ENCODE assay signal across 16 cellular contexts in the genomic region with DNA sequence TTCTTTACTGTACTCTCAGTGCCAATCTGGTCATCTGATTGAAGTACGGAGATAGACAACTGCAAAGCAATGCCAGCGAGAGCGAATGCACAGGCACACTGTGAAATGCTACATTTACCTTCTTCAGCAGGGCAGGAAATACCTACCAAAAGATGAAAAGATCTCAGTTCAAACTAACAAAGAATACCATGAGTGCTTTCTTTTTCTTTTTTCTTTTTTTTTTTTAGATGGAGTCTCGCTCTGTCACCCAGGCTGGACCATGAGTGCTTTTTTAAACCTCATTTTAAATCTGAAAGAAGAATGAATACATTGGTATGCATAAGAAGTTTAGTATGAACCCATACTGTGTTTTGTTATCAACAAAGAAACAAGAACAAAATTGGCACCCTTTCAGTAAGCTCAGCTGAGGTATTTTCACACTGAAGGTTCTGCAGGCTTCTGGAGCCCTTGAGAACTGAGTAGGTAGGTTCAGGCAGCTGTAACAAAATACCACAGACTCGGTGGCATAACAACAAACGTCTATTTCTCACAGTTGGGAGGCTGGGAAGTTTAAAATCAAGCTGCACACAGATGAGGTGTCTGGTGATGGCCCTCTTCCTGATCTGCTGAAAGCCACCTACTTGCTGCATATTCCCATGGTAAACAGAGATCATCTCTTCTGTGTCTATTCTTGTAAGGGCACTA. TPM values are rescaled to one million over a fixed set of nuclear protein-coding genes. Genes with fewer than 3 reads are reported as not detected.
DNase-seq lines count a peak whose midpoint lies in the region; ATAC-seq and TF ChIP-seq lines count a peak whose summit lies in the region.
"Had no signal": no experiment of that assay in that cellular context is flagged by ENCODE, and none has a peak within 500 bp of the region (broad histone marks: within the 10 kb centered on the region; RNA-seq: fewer than 3 reads in every experiment).

No MANE protein-coding gene starts in this region.

- peaks cover 3% of the 10 kb centered on the region for H3K36me3 Mint-ChIP-seq in CD8-positive, alpha-beta T cell
- H3K36me3 Mint-ChIP-seq in GM23338 (ENCODE audit: low read depth), result no peaks in the 10 kb centered on the region
- peaks cover 3% of the 10 kb centered on the region for H3K36me3 Mint-ChIP-seq in activated T-helper 1 cell treated with anti-CD3 and anti-CD28 coated beads, Interleukin-12 subunit alpha, Interleukin-12 subunit beta, Interleukin-2, Interleukin-4 antibody, amounts not matched to agents 30 ng/mL and 10 ng/mL and 1 ng/mL, durations not matched to agents 14 hours and 24 hours and 36 hours (ENCODE audit: low read depth)

- no TSS peak for BruUV-seq in A673 (replicated peaks; lab: Mats Ljungman, UMichigan)

- peak overlapping the region; percentile 78 for H3K4me3 Mint-ChIP-seq in CD8-positive, alpha-beta T cell
- no peak overlapping the region for H3K4me3 Mint-ChIP-seq in GM23338
- peak overlapping the region; percentile 57 for H3K4me3 Mint-ChIP-seq in activated T-helper 1 cell treated with anti-CD3 and anti-CD28 coated beads, Interleukin-12 subunit alpha, Interleukin-12 subunit beta, Interleukin-2, Interleukin-4 antibody, amounts not matched to agents 30 ng/mL and 10 ng/mL and 1 ng/mL, durations not matched to agents 14 hours and 24 hours and 36 hours

- POLR2A ChIA-PET in CD8-positive, alpha-beta T cell (lab: Charles Lee), result interaction anchor here (1.2 to 15.1 kb wide), 4 partner anchors 11 to 181 kb away, joined by 3 to 430 read pairs (median 10); a partner anchor contains a TSS
- POLR2A ChIA-PET in A673 (lab: Charles Lee; ENCODE audit: low non-redundant PET), result no interaction called here

- peaks cover 4% of the 10 kb centered on the region for H3K9me3 Mint-ChIP-seq in CD8-positive, alpha-beta T cell
- H3K9me3 Mint-ChIP-seq in GM23338, result no peaks in the 10 kb centered on the region
- no peaks in the 10 kb centered on the region for H3K9me3 Mint-ChIP-seq in activated T-helper 1 cell treated with anti-CD3 and anti-CD28 coated beads, Interleukin-12 subunit alpha, Interleukin-12 subunit beta, Interleukin-2, Interleukin-4 antibody, amounts not matched to agents 30 ng/mL and 10 ng/mL and 1 ng/mL, durations not matched to agents 14 hours and 24 hours and 36 hours

- H3K4me2 ChIP-seq in GM23338, result no peak overlapping the region

- H3K27ac ChIP-seq in CD8-positive, alpha-beta T cell (ENCODE audit: low read depth, low read length), result peak overlapping the region; percentile 48
- H3K27ac ChIP-seq in GM23338 (ENCODE audit: low read depth) (no peak overlapping the region), A673 (ENCODE audit: low read depth, low read length, poor library complexity, severe bottlenecking) (no peak overlapping the region)
- H3K27ac ChIP-seq: HL-60, sigmoid colon had no signal

- no peak for TF ChIP-seq CTCF in CD8-positive, alpha-beta T cell (IDR thresholded peaks at IDR 0.05)
- TF ChIP-seq CTCF in GM23338 (conservative IDR thresholded peaks at IDR 0.05; ENCODE audit: low read depth in 2 of 2), result no peak
- TF ChIP-seq CTCF in A673 (conservative IDR thresholded peaks at IDR 0.05; ENCODE audit: low read depth, low read length), result no peak

- no peaks in the 10 kb centered on the region for H3K27me3 ChIP-seq in CD8-positive, alpha-beta T cell (ENCODE audit: insufficient read depth, low read length)
- no peaks in the 10 kb centered on the region for H3K27me3 ChIP-seq in GM23338 (ENCODE audit: insufficient read depth)
- peaks cover 35% of the 10 kb centered on the region for H3K27me3 ChIP-seq in A673 (replicated peaks; ENCODE audit: insufficient read depth, low read depth, low read length, poor library complexity)
- H3K27me3 ChIP-seq: sigmoid colon had no signal

- ATAC-seq in CD8-positive, alpha-beta T cell, result peak; percentile 56
- no peak for ATAC-seq in GM23338
- ATAC-seq in HG03439 (IDR thresholded peaks at IDR 0.05; ENCODE audit: unreplicated experiment), result no peak
- ATAC-seq: left lobe of liver had no signal

- peak overlapping the region; percentile 4 for H2AFZ ChIP-seq in GM23338

- H3K4me1 ChIP-seq in CD8-positive, alpha-beta T cell (ENCODE audit: insufficient read depth, low read length), result peaks cover 95% of the 10 kb centered on the region
- peaks cover 16% of the 10 kb centered on the region for H3K4me1 ChIP-seq in GM23338 (ENCODE audit: insufficient read depth)
- no peaks in the 10 kb centered on the region for H3K4me1 ChIP-seq in A673 (ENCODE audit: insufficient read depth, low read length, poor library complexity, severe bottlenecking)

- H3K79me2 ChIP-seq in GM23338 (replicated peaks; ENCODE audit: insufficient read depth), result no peaks in the 10 kb centered on the region

- CTCF ChIA-PET in CD8-positive, alpha-beta T cell (lab: Charles Lee), result interaction anchor here (0.8 to 16.6 kb wide), 15 partner anchors 9 to 195 kb away, joined by 3 to 429 read pairs (median 5); a partner anchor contains a TSS
- CTCF ChIA-PET in A673 (lab: Charles Lee), result no interaction called here

- no peaks in the 10 kb centered on the region for H3K27me3 Mint-ChIP-seq in CD8-positive, alpha-beta T cell (ENCODE audit: low read depth)
- H3K27me3 Mint-ChIP-seq in GM23338 (ENCODE audit: insufficient read depth, low read depth, poor library complexity), result peaks cover 12% of the 10 kb centered on the region
- no peaks in the 10 kb centered on the region for H3K27me3 Mint-ChIP-seq in activated T-helper 1 cell treated with anti-CD3 and anti-CD28 coated beads, Interleukin-12 subunit alpha, Interleukin-12 subunit beta, Interleukin-2, Interleukin-4 antibody, amounts not matched to agents 30 ng/mL and 10 ng/mL and 1 ng/mL, durations not matched to agents 14 hours and 24 hours and 36 hours (ENCODE audit: insufficient read depth)

- H3K36me3 ChIP-seq in CD8-positive, alpha-beta T cell (ENCODE audit: insufficient read depth, low read length), result no peaks in the 10 kb centered on the region
- H3K36me3 ChIP-seq in GM23338 (ENCODE audit: insufficient read depth), result no peaks in the 10 kb centered on the region
- no peaks in the 10 kb centered on the region for H3K36me3 ChIP-seq in A673 (ENCODE audit: insufficient read depth, low read length, poor library complexity, severe bottlenecking)
- H3K36me3 ChIP-seq: sigmoid colon had no signal

- peak overlapping the region; percentile 89 for H3K27ac Mint-ChIP-seq in CD8-positive, alpha-beta T cell
- no peak overlapping the region for H3K27ac Mint-ChIP-seq in GM23338
- H3K27ac Mint-ChIP-seq in activated T-helper 1 cell treated with anti-CD3 and anti-CD28 coated beads, Interleukin-12 subunit alpha, Interleukin-12 subunit beta, Interleukin-2, Interleukin-4 antibody, amounts not matched to agents 30 ng/mL and 10 ng/mL and 1 ng/mL, durations not matched to agents 14 hours and 24 hours and 36 hours, result peak overlapping the region; percentile 62

- no peaks in the 10 kb centered on the region for H3K9me2 ChIP-seq in GM23338 (ENCODE audit: insufficient read depth)

- H3K4me3 ChIP-seq in CD8-positive, alpha-beta T cell (ENCODE audit: low read depth, low read length), result peak overlapping the region; percentile 4
- H3K4me3 ChIP-seq in GM23338 (no peak overlapping the region), A673 (ENCODE audit: low read depth, low read length, poor library complexity, severe bottlenecking) (no peak overlapping the region)
- H3K4me3 ChIP-seq: sigmoid colon had no signal

- peaks cover 86% of the 10 kb centered on the region for H3K4me1 Mint-ChIP-seq in CD8-positive, alpha-beta T cell (ENCODE audit: low read depth)
- H3K4me1 Mint-ChIP-seq in GM23338, result peaks cover 24% of the 10 kb centered on the region
- H3K4me1 Mint-ChIP-seq in activated T-helper 1 cell treated with anti-CD3 and anti-CD28 coated beads, Interleukin-12 subunit alpha, Interleukin-12 subunit beta, Interleukin-2, Interleukin-4 antibody, amounts not matched to agents 30 ng/mL and 10 ng/mL and 1 ng/mL, durations not matched to agents 14 hours and 24 hours and 36 hours (ENCODE audit: low read depth), result peaks cover 85% of the 10 kb centered on the region

- H3F3A ChIP-seq in GM23338 (replicated peaks; ENCODE audit: low read depth), result no peaks in the 10 kb centered on the region

- H4K20me1 ChIP-seq in GM23338 (replicated peaks; ENCODE audit: insufficient read depth), result no peaks in the 10 kb centered on the region

- intact Hi-C loops in CD8-positive, alpha-beta T cell (cut with DNase I, micrococcal nuclease), result loop anchor here (5.0 to 10.0 kb wide), 2 partner anchors 46 to 369 kb away; no protein-coding TSS in a partner anchor
- intact Hi-C loops in activated T-helper 1 cell treated with anti-CD3 and anti-CD28 coated beads, Interleukin-12 subunit alpha, Interleukin-12 subunit beta, Interleukin-2, Interleukin-4 antibody, amounts not matched to agents 30 ng/mL and 10 ng/mL and 1 ng/mL, durations not matched to agents 14 hours and 24 hours and 36 hours (cut with micrococcal nuclease), result loop anchor here (10.0 kb wide), 1 partner anchor 249 kb away; a partner anchor contains a TSS
- intact Hi-C loops in A673 (cut with micrococcal nuclease; ENCODE audit: unreplicated experiment), result no loop called here

- no peaks in the 10 kb centered on the region for H3K9me3 ChIP-seq in CD8-positive, alpha-beta T cell (ENCODE audit: low read length)
- H3K9me3 ChIP-seq in A673 (ENCODE audit: low read depth, low read length, poor library complexity, severe bottlenecking), result no peaks in the 10 kb centered on the region
- H3K9me3 ChIP-seq: sigmoid colon had no signal

- peak in 3 of 7 experiments; percentile 44 to 69 (median 48) for DNase-seq in CD8-positive, alpha-beta T cell
- DNase-seq in GM23338 (ENCODE audit: low spot score), result no peak
- DNase-seq in activated T-helper 1 cell treated with anti-CD3 and anti-CD28 coated beads, Interleukin-12 subunit alpha, Interleukin-12 subunit beta, Interleukin-2, Interleukin-4 antibody, amounts not matched to agents 30 ng/mL and 10 ng/mL and 1 ng/mL, durations not matched to agents 14 hours and 24 hours and 36 hours (ENCODE audit: low spot score), result no peak
- DNase-seq in iris pigment epithelial cell (ENCODE audit: low read depth), result peak; percentile 36
- no peak for DNase-seq in NCI-H146 treated with DMSO at 0.1 percent for 48 hours (lab: John Stamatoyannopoulos, UW; ENCODE audit: unreplicated experiment)
- DNase-seq in islet precursor cell, result no peak
- no peak for DNase-seq in A673 (ENCODE audit: low spot score)
- DNase-seq: C1 segment of cervical spinal cord, GOT3, NCI-H2029, sigmoid colon had no signal

RNA-seq across cellular contexts. Expression of a gene that starts 1.7 kb away (rescaled TPM):
- 1 to 10 TPM; 7.1 to 8.7 TPM for total RNA-seq in CD8-positive, alpha-beta T cell
- not detected in 2 replicates for total RNA-seq in GM23338 (2014; rRNA removed; shearing (Covaris generic))
- 0.68 TPM in 1 of 2 replicates, not detected in the other for polyA plus RNA-seq in GM23338 (2016; fragmentation: Nextera tagmentation; extraction: Ambion mirVana)
- 2.8 and 4.0 TPM in 2 replicates for total RNA-seq in activated T-helper 1 cell treated with anti-CD3 and anti-CD28 coated beads, Interleukin-12 subunit alpha, Interleukin-12 subunit beta, Interleukin-2, Interleukin-4 antibody, amounts not matched to agents 30 ng/mL and 10 ng/mL and 1 ng/mL, durations not matched to agents 14 hours and 24 hours and 36 hours
- not detected in 2 replicates for total RNA-seq in A673 (2021)
- total RNA-seq: chondrocyte had no signal
- polyA plus RNA-seq: neural cell had no signal

RNA-seq across cellular contexts. Expression of a gene that starts 25.4 kb away (rescaled TPM):
- total RNA-seq in CD8-positive, alpha-beta T cell, result 10 to 100 TPM; 50.5 to 50.8 TPM
- 3.0 and 5.9 TPM in 2 replicates for total RNA-seq in GM23338 (2014; rRNA removed; shearing (Covaris generic))
- polyA plus RNA-seq in GM23338 (2016; fragmentation: Nextera tagmentation; extraction: Ambion mirVana), result 2.5 and 3.4 TPM in 2 replicates
- 205 and 206 TPM in 2 replicates for total RNA-seq in activated T-helper 1 cell treated with anti-CD3 and anti-CD28 coated beads, Interleukin-12 subunit alpha, Interleukin-12 subunit beta, Interleukin-2, Interleukin-4 antibody, amounts not matched to agents 30 ng/mL and 10 ng/mL and 1 ng/mL, durations not matched to agents 14 hours and 24 hours and 36 hours
- total RNA-seq in A673 (2021), result not detected in 2 replicates
- polyA plus RNA-seq: neural cell had no signal
